Comparison of ENCODE assay signal across 10 cellular contexts in the genomic region with DNA sequence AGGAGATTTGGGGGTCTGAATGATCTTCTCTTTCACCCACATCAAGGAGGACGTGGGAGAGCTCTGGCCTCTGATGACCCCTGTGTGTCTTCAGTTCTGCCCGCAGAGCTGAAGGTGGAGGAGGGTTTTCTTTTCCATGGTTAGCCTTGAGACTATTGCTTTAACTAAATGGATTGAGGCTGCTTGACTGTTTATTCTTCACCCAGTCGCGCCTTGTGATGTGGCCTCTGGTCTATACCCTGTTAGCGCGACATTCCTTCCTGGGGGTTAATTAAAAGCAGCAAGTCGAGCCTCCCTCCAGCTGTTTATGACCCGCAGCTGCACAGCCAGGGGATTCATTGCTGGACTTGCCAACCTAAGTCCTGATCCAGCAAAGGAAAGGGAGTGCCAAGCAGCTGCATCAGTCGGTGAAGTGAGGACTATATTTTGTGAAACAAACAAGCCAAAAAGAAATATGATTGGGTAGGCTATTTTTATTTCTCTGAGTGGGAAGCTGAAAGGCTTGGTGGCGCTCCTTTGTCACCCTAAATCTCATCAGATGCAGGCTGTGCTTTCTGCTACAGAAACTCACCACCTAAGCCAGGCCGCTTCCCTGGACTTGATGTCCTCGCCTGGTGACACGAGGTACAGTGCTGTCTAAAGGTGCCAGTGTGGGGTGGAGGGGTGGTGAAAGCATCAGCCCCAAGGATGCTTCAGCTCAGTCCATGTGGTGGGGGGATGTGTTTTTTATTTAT. TPM values are rescaled to one million over a fixed set of nuclear protein-coding genes. Genes with fewer than 3 reads are reported as not detected.
DNase-seq lines count a peak whose midpoint lies in the region; ATAC-seq and TF ChIP-seq lines count a peak whose summit lies in the region.
"Had no signal": no experiment of that assay in that cellular context is flagged by ENCODE, and none has a peak within 500 bp of the region (broad histone marks: within the 10 kb centered on the region; RNA-seq: fewer than 3 reads in every experiment).

No MANE protein-coding gene starts in this region.

- H4K8ac ChIP-seq in trophoblast cell (ENCODE audit: low read depth, low read length) = no peak overlapping the region

- H3K4me3 Mint-ChIP-seq in CD8-positive, alpha-beta T cell = no peak overlapping the region

- no peaks in the 10 kb centered on the region for H3K27me3 ChIP-seq in CD8-positive, alpha-beta T cell (ENCODE audit: insufficient read depth, low read length)
- H3K27me3 ChIP-seq in fibroblast of lung (ENCODE audit: control insufficient read depth, insufficient read depth, low read length) (no peaks in the 10 kb centered on the region), trophoblast cell (ENCODE audit: insufficient read depth, low read length) (no peaks in the 10 kb centered on the region), PC-3 (ENCODE audit: low read length) (no peaks in the 10 kb centered on the region)

- no peak overlapping the region for H2BK12ac ChIP-seq in trophoblast cell (ENCODE audit: low read length)

- no peak overlapping the region for H3K14ac ChIP-seq in trophoblast cell (ENCODE audit: low read length)

- no peak for TF ChIP-seq CTCF in CD8-positive, alpha-beta T cell (IDR thresholded peaks at IDR 0.05)
- TF ChIP-seq CTCF in fibroblast of lung (conservative IDR thresholded peaks at IDR 0.05 in 1 of 2, IDR thresholded peaks at IDR 0.05 in 1 of 2; ENCODE audit: low read depth in 1 of 2, low read length in 2 of 2) (no peak), PC-3 (conservative IDR thresholded peaks at IDR 0.05; ENCODE audit: low read depth, low read length) (no peak)

- DNase-seq in CD8-positive, alpha-beta T cell = no peak
- DNase-seq in SHP77 (lab: John Stamatoyannopoulos, UW) = peak; percentile 36 to 37
- no peak for DNase-seq in fibroblast of lung (ENCODE audit: low read depth in 2 of 2)
- DNase-seq in trophoblast cell = no peak
- no peak for DNase-seq in PC-3
- DNase-seq in NK-92 treated with Interleukin-12 subunit alpha and Interleukin-12 subunit beta, amount 100 ng/mL, for 24 hours (lab: John Stamatoyannopoulos, UW) = no peak
- DNase-seq: DND-41; stimulated activated CD4-positive, alpha-beta T cell treated with anti-CD3 and anti-CD28 coated beads, Interleukin-15, amount 100 ng/mL, for 24 hours had no signal

- peaks cover 22% of the 10 kb centered on the region for H3K4me1 ChIP-seq in CD8-positive, alpha-beta T cell (ENCODE audit: insufficient read depth, low read length)
- H3K4me1 ChIP-seq in fibroblast of lung (ENCODE audit: control insufficient read depth, extremely low read depth, insufficient read depth, low read length) (peaks cover 14% of the 10 kb centered on the region), trophoblast cell (ENCODE audit: control insufficient read depth in 1 of 2, insufficient read depth in 2 of 2, low read length in 2 of 2) (peaks cover 0 to 2% of the 10 kb centered on the region in 2 experiments), PC-3 (ENCODE audit: insufficient read depth, low read length) (peaks cover 51% of the 10 kb centered on the region)

- H3K79me2 ChIP-seq in fibroblast of lung (ENCODE audit: control insufficient read depth, insufficient read depth, low read length) (no peaks in the 10 kb centered on the region), trophoblast cell (ENCODE audit: control insufficient read depth, insufficient read depth, low read length, poor library complexity) (no peaks in the 10 kb centered on the region), PC-3 (ENCODE audit: low read length) (0 out of 2 replicates have a peak, but pooled peaks cover 4% of the 10 kb centered on the region)

- no peak overlapping the region for H4K91ac ChIP-seq in trophoblast cell (ENCODE audit: low read depth, low read length)

- H3K4ac ChIP-seq in trophoblast cell (ENCODE audit: low read depth, low read length) = no peak overlapping the region

- H3K18ac ChIP-seq in trophoblast cell (ENCODE audit: low read length) = no peak overlapping the region

- peaks cover 12% of the 10 kb centered on the region for H3F3A ChIP-seq in PC-3 (ENCODE audit: low read length, unreplicated experiment)

- H2AFZ ChIP-seq in fibroblast of lung (ENCODE audit: low read length) = peak overlapping the region; percentile 7
- no peak overlapping the region for H2AFZ ChIP-seq in trophoblast cell (ENCODE audit: insufficient read depth, low read length, poor library complexity)
- H2AFZ ChIP-seq in PC-3 (ENCODE audit: low read length) = no peak overlapping the region

- CTCF ChIA-PET in CD8-positive, alpha-beta T cell (lab: Charles Lee) = interaction anchor here (1.2 to 1.8 kb wide), 3 partner anchors 11 to 43 kb away, joined by 3 to 4 read pairs (median 4); no protein-coding TSS in a partner anchor
- CTCF ChIA-PET in PC-3 (lab: Charles Lee) = no interaction called here

- peak overlapping the region; percentile 76 for H3K27ac Mint-ChIP-seq in CD8-positive, alpha-beta T cell

- no peak overlapping the region for H3K4me3 ChIP-seq in CD8-positive, alpha-beta T cell (ENCODE audit: low read depth, low read length)
- H3K4me3 ChIP-seq in fibroblast of lung (replicated peaks in 1 of 4; ENCODE audit: control extremely low read depth in 1 of 4, insufficient read depth in 1 of 4, low read depth in 3 of 4, low read length in 4 of 4) = no peak overlapping the region
- no peak overlapping the region for H3K4me3 ChIP-seq in trophoblast cell (ENCODE audit: low read depth, low read length)
- H3K4me3 ChIP-seq in PC-3 (ENCODE audit: low read length) = no peak overlapping the region

- H3K27ac ChIP-seq in CD8-positive, alpha-beta T cell (ENCODE audit: low read depth, low read length) = no peak overlapping the region
- peak overlapping the region; percentile 31 for H3K27ac ChIP-seq in fibroblast of lung (ENCODE audit: insufficient read depth, low read length)
- H3K27ac ChIP-seq in trophoblast cell (ENCODE audit: low read depth, low read length) = no peak overlapping the region
- H3K27ac ChIP-seq in PC-3 (ENCODE audit: low read length) = no peak overlapping the region

- H3K23ac ChIP-seq in trophoblast cell (ENCODE audit: low read length) = no peak overlapping the region

- peaks cover 23% of the 10 kb centered on the region for H3K4me1 Mint-ChIP-seq in CD8-positive, alpha-beta T cell (ENCODE audit: low read depth)

- intact Hi-C loops in CD8-positive, alpha-beta T cell (cut with DNase I, micrococcal nuclease) = no loop called here
- intact Hi-C loops in PC-3 (cut with micrococcal nuclease) = no loop called here

- no peak overlapping the region for H2AK5ac ChIP-seq in trophoblast cell (ENCODE audit: low read length)

- no peaks in the 10 kb centered on the region for H3K36me3 Mint-ChIP-seq in CD8-positive, alpha-beta T cell

- H3K79me1 ChIP-seq in trophoblast cell (ENCODE audit: low read length) = peaks cover 2% of the 10 kb centered on the region

- peak overlapping the region; percentile 51 for H3K4me2 ChIP-seq in fibroblast of lung (ENCODE audit: extremely low read depth, insufficient read depth, low read length)
- H3K4me2 ChIP-seq in trophoblast cell (ENCODE audit: low read length) = no peak overlapping the region
- H3K4me2 ChIP-seq in PC-3 (ENCODE audit: low read length) = no peak overlapping the region

- no peak for ATAC-seq in CD8-positive, alpha-beta T cell
- no peak for ATAC-seq in PC-3
- ATAC-seq in HG03432 (IDR thresholded peaks at IDR 0.05; ENCODE audit: unreplicated experiment) = no peak
- no peak for ATAC-seq in GM19023 (IDR thresholded peaks at IDR 0.05; ENCODE audit: unreplicated experiment)

- WGBS in trophoblast cell (ENCODE audit: extremely low coverage, insufficient coverage, insufficient read length) = no CpG with 5 or more reads among the region's 13 CpGs

- no peaks in the 10 kb centered on the region for H4K20me1 ChIP-seq in fibroblast of lung (ENCODE audit: control insufficient read depth, extremely low read depth, insufficient read depth, low read length)
- no peaks in the 10 kb centered on the region for H4K20me1 ChIP-seq in PC-3 (ENCODE audit: low read length)

- H3K9me3 Mint-ChIP-seq in CD8-positive, alpha-beta T cell = no peaks in the 10 kb centered on the region

- no peak overlapping the region for H2BK5ac ChIP-seq in trophoblast cell (ENCODE audit: low read depth, low read length, poor library complexity)

- no peaks in the 10 kb centered on the region for H3K9me3 ChIP-seq in CD8-positive, alpha-beta T cell (ENCODE audit: low read length)
- H3K9me3 ChIP-seq in fibroblast of lung (ENCODE audit: control insufficient read depth, insufficient read depth, low read depth, low read length) (no peaks in the 10 kb centered on the region), trophoblast cell (ENCODE audit: insufficient read depth, low read depth, low read length) (peaks cover 1% of the 10 kb centered on the region), PC-3 (ENCODE audit: low read length) (no peaks in the 10 kb centered on the region)

- H3K9ac ChIP-seq in fibroblast of lung (ENCODE audit: insufficient read depth, low read length) (no peak overlapping the region), trophoblast cell (ENCODE audit: low read length) (no peak overlapping the region), PC-3 (ENCODE audit: low read length) (no peak overlapping the region)

- H3K36me3 ChIP-seq in CD8-positive, alpha-beta T cell (ENCODE audit: insufficient read depth, low read length) = no peaks in the 10 kb centered on the region
- H3K36me3 ChIP-seq in fibroblast of lung (ENCODE audit: control insufficient read depth, insufficient read depth, low read length) = no peaks in the 10 kb centered on the region
- H3K36me3 ChIP-seq in trophoblast cell (ENCODE audit: control insufficient read depth in 1 of 2, insufficient read depth in 2 of 2, low read length in 2 of 2) = no peaks in the 10 kb centered on the region
- H3K36me3 ChIP-seq in PC-3 (ENCODE audit: low read depth, low read length) = no peaks in the 10 kb centered on the region

- peak overlapping the region; percentile 17 for H2BK120ac ChIP-seq in trophoblast cell (ENCODE audit: insufficient read depth, low read length, poor library complexity)

- no peaks in the 10 kb centered on the region for H3K27me3 Mint-ChIP-seq in CD8-positive, alpha-beta T cell (ENCODE audit: low read depth)

- H3K9me2 ChIP-seq in PC-3 (replicated peaks; ENCODE audit: low read length) = no peaks in the 10 kb centered on the region

- no peak overlapping the region for H4K12ac ChIP-seq in trophoblast cell (ENCODE audit: low read depth, low read length)

- POLR2A ChIA-PET in CD8-positive, alpha-beta T cell (lab: Charles Lee) = interaction anchor here (4.3 kb wide), 1 partner anchor 10 kb away, joined by 33 read pairs; the partner anchor contains the start of gene SEC14L1
- POLR2A ChIA-PET in PC-3 (lab: Charles Lee; ENCODE audit: unreplicated experiment) = no interaction called here

- BruUV-seq in PC-3 (replicated peaks; lab: Mats Ljungman, UMichigan) = no TSS peak

RNA-seq across cellular contexts. Expression of gene SEC14L1, which starts 11.0 kb away (rescaled TPM):
- total RNA-seq in CD8-positive, alpha-beta T cell = 100 to 1,000 TPM; 114 to 118 TPM
- total RNA-seq in fibroblast of lung (31.6 and 32.9 TPM in 2 replicates), PC-3 (2014; rRNA removed) (39.8 and 50.9 TPM in 2 replicates)
- polyA plus RNA-seq in fibroblast of lung = 21.1 and 25.1 TPM in 2 replicates
- polyA plus RNA-seq in fibroblast of lung (2012) = 31.9 and 33.5 TPM in 2 replicates
- 29.8 and 40.5 TPM in 2 replicates for polyA minus RNA-seq in fibroblast of lung (ENCODE audit: low replicate concordance)
- polyA plus RNA-seq in trophoblast cell (2013) = 71.4 and 71.6 TPM in 2 replicates

Comparison
In these comparisons a context has a peak if more than half of its experiments do, and no peak if none do; other contexts are left out.
1. DNase-seq: peak in SHP77 (2 of 2); none in CD8-positive, alpha-beta T cell (0 of 7), fibroblast of lung (0 of 2), trophoblast cell (0 of 2), PC-3 (single experiment) and NK-92 treated with Interleukin-12 subunit alpha and Interleukin-12 subunit beta, amount 100 ng/mL, for 24 hours (single experiment).